14 cellular contexts compared by ENCODE assay signal in the genomic region with DNA sequence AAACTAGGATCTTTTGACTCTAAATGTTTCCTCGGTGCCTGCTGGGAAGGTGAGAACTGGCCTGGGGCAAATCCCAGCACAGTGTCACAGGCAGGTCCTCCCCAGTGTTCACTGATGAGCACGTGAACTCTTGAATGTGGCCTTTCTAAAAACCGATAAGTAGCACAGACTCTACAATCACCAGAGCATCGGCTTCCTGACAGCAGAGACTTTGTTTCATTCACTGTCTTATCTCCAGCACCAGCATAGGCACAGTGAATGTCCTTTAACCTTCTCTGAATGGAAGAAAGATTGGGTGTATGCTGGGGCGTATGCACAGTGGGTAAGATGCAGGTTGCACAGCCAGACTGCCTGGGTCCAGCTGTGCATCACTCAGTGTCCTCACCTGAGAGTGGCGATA. TPM values are rescaled to one million over a fixed set of nuclear protein-coding genes. Genes with fewer than 3 reads are reported as not detected.
DNase-seq lines count a peak whose midpoint lies in the region; ATAC-seq, FAIRE-seq and TF ChIP-seq lines count a peak whose summit lies in the region.
"Had no signal": no experiment of that assay in that cellular context is flagged by ENCODE, and none has a peak within 500 bp of the region (broad histone marks: within the 10 kb centered on the region; RNA-seq: fewer than 3 reads in every experiment).

No MANE protein-coding gene starts in this region.

- no peak for TF ChIP-seq CTCF in K562 (IDR thresholded peaks at IDR 0.05 in 2 of 3, conservative IDR thresholded peaks at IDR 0.05 in 1 of 3; ENCODE audit: insufficient read depth in 2 of 3, low read depth in 1 of 3, low read length in 3 of 3)
- no peak for TF ChIP-seq CTCF in keratinocyte (optimal IDR thresholded peaks at IDR 0.05 in 1 of 3, IDR thresholded peaks at IDR 0.05 in 1 of 3, conservative IDR thresholded peaks at IDR 0.05 in 1 of 3; ENCODE audit: extremely low read depth in 1 of 3, insufficient read depth in 2 of 3, low read length in 3 of 3)
- no peak for TF ChIP-seq CTCF in spleen (IDR thresholded peaks at IDR 0.05 in 8 of 11, conservative IDR thresholded peaks at IDR 0.05 in 3 of 11)
- no peak for TF ChIP-seq CTCF in foreskin keratinocyte (conservative IDR thresholded peaks at IDR 0.05)

- ATAC-seq in K562 (no peak), HG02852 (IDR thresholded peaks at IDR 0.05; ENCODE audit: unreplicated experiment) (no peak), foreskin keratinocyte (no peak)

- H3K4me2 ChIP-seq in K562 (ENCODE audit: insufficient read depth, low read length) (no peak overlapping the region), keratinocyte (ENCODE audit: control insufficient read depth, extremely low read depth, insufficient read depth, low read depth, low read length) (no peak overlapping the region)
- H3K4me2 ChIP-seq: BLaER1 treated with 17β-estradiol and CSF1 and Interleukin-3, amounts not matched to agents 10 nM and 100 nM had no signal

- H3K27me3 ChIP-seq in K562 (ENCODE audit: control insufficient read depth in 2 of 2, insufficient read depth in 2 of 2, low read length in 2 of 2) (peaks cover 17 to 59% of the 10 kb centered on the region in 2 experiments), keratinocyte (ENCODE audit: control insufficient read depth, extremely low read depth, insufficient read depth, low read length) (peaks cover 5% of the 10 kb centered on the region), spleen (replicated peaks in 1 of 7) (peaks cover 0 to 58% (median 4%) of the 10 kb centered on the region in 7 donors), foreskin keratinocyte (peaks cover 7% of the 10 kb centered on the region)
- H3K27me3 ChIP-seq: BLaER1 treated with 17β-estradiol and CSF1 and Interleukin-3, amounts not matched to agents 10 nM and 100 nM had no signal

- DNase-seq in G401 (ENCODE audit: low spot score) (peak; percentile 15), K562 (ENCODE audit: extremely low read depth in 1 of 4, low spot score in 3 of 4) (peak in 1 of 4 experiments; percentile 14), keratinocyte (ENCODE audit: low read depth, low spot score) (no peak), spleen (peak; percentile 7), urothelium cell line (ENCODE audit: low spot score) (no peak), 8988T (no peak), foreskin keratinocyte (no peak)
- DNase-seq: ACHN; CD4-positive, CD25-positive, alpha-beta regulatory T cell; DMS53 had no signal

- TF ChIP-seq RAD21 in K562 (CRISPR knock-in tag; conservative IDR thresholded peaks at IDR 0.05 in 1 of 2, IDR thresholded peaks at IDR 0.05 in 1 of 2), result no peak

- dilution Hi-C loops in keratinocyte (cut with MboI; ENCODE audit: extremely low pct_ligation_motif_present, low sequenced_read_pairs), result no loop called here

- POLR2A ChIA-PET in K562 (lab: Yijun Ruan, JAX), result no interaction called here

- H3K4me1 ChIP-seq in K562 (replicated peaks in 1 of 2; ENCODE audit: control insufficient read depth in 2 of 2, insufficient read depth in 2 of 2, low read length in 2 of 2), result no peaks in the 10 kb centered on the region; a peak in 1 of 5 replicates
- H3K4me1 ChIP-seq in keratinocyte (ENCODE audit: control insufficient read depth, extremely low read depth, insufficient read depth, low read length), result peaks cover 27% of the 10 kb centered on the region
- H3K4me1 ChIP-seq in spleen, result peaks cover 0 to 11% (median 0%) of the 10 kb centered on the region in 6 donors
- H3K4me1 ChIP-seq in foreskin keratinocyte, result peaks cover 11% of the 10 kb centered on the region

- BruUV-seq in K562 (replicated peaks; lab: Mats Ljungman, UMichigan), result no TSS peak

- FAIRE-seq in K562 (lab: Jason Lieb, UNC) (no peak), keratinocyte (lab: Jason Lieb, UNC) (peak; percentile 43), urothelium cell line (lab: Jason Lieb, UNC) (no peak)

- H3K79me2 ChIP-seq in K562 (ENCODE audit: control insufficient read depth, insufficient read depth, low read length), result no peaks in the 10 kb centered on the region
- H3K79me2 ChIP-seq in keratinocyte (ENCODE audit: control insufficient read depth, insufficient read depth, low read length), result no peaks in the 10 kb centered on the region

- no peak overlapping the region for H3K4me3 ChIP-seq in K562
- H3K4me3 ChIP-seq in keratinocyte (ENCODE audit: control insufficient read depth in 2 of 3, extremely low read depth in 1 of 3, insufficient read depth in 2 of 3, low read depth in 1 of 3, low read length in 3 of 3), result no peak overlapping the region
- no peak overlapping the region for H3K4me3 ChIP-seq in spleen
- H3K4me3 ChIP-seq: BLaER1 treated with 17β-estradiol and CSF1 and Interleukin-3, amounts not matched to agents 10 nM and 100 nM had no signal

- H3K9ac ChIP-seq in K562 (ENCODE audit: insufficient read depth in 1 of 2, low read depth in 2 of 2, low read length in 2 of 2) (no peak overlapping the region), keratinocyte (ENCODE audit: control insufficient read depth, extremely low read depth, insufficient read depth, low read length) (no peak overlapping the region)
- H3K9ac ChIP-seq: BLaER1 treated with 17β-estradiol and CSF1 and Interleukin-3, amounts not matched to agents 10 nM and 100 nM had no signal

- 2% methylated on average over 6 of the region's 6 CpGs for WGBS in K562 (ENCODE audit: insufficient coverage, low coverage, missing lambda C conversion rate)
- WGBS in spleen, 5 donors, result 55 to 75% (median 67%) methylated on average over 6 of the region's 6 CpGs

- no peak for TF ChIP-seq EP300 in K562 (IDR thresholded peaks at IDR 0.05; ENCODE audit: low read length)

- H4K20me1 ChIP-seq in K562 (replicated peaks; ENCODE audit: control insufficient read depth, insufficient read depth, low read length) (no peaks in the 10 kb centered on the region), keratinocyte (ENCODE audit: control insufficient read depth, extremely low read depth, insufficient read depth, low read length) (no peaks in the 10 kb centered on the region)

- intact Hi-C loops in K562 (cut with micrococcal nuclease) (no loop called here), spleen (cut with DNase I; ENCODE audit: low total_unique reads) (no loop called here)

- no peak for TF ChIP-seq POLR2A in K562 (conservative IDR thresholded peaks at IDR 0.05)
- TF ChIP-seq POLR2A in spleen (IDR thresholded peaks at IDR 0.05), result no peak

- no peaks in the 10 kb centered on the region for H3K36me3 ChIP-seq in K562 (ENCODE audit: control insufficient read depth, insufficient read depth, low read length)
- no peaks in the 10 kb centered on the region for H3K36me3 ChIP-seq in keratinocyte (ENCODE audit: control insufficient read depth in 2 of 2, extremely low read depth in 1 of 2, insufficient read depth in 2 of 2, low read length in 2 of 2)
- H3K36me3 ChIP-seq in spleen, result no peaks in the 10 kb centered on the region
- H3K36me3 ChIP-seq: BLaER1 treated with 17β-estradiol and CSF1 and Interleukin-3, amounts not matched to agents 10 nM and 100 nM had no signal

- in situ Hi-C loops in G401 (cut with HindIII; ENCODE audit: low sequenced_read_pairs), result no loop called here
- in situ Hi-C loops in K562 (cut with MboI), result no loop called here

- H2AFZ ChIP-seq in K562 (ENCODE audit: low read depth, low read length) (no peak overlapping the region), keratinocyte (ENCODE audit: control insufficient read depth, low read length) (no peak overlapping the region)

- H3K9me3 ChIP-seq in K562 (replicated peaks; ENCODE audit: control insufficient read depth, insufficient read depth, low read depth, low read length) (no peaks in the 10 kb centered on the region), keratinocyte (ENCODE audit: control insufficient read depth, low read depth, low read length) (no peaks in the 10 kb centered on the region), spleen (peaks cover 0 to 12% (median 0%) of the 10 kb centered on the region in 8 donors)
- H3K9me3 ChIP-seq: BLaER1 treated with 17β-estradiol and CSF1 and Interleukin-3, amounts not matched to agents 10 nM and 100 nM had no signal

- no peak overlapping the region for H3K27ac ChIP-seq in K562 (ENCODE audit: extremely low read depth, low read depth, low read length)
- no peak overlapping the region for H3K27ac ChIP-seq in keratinocyte (ENCODE audit: control insufficient read depth, insufficient read depth, low read length)
- H3K27ac ChIP-seq in spleen, result no peak overlapping the region
- no peak overlapping the region for H3K27ac ChIP-seq in foreskin keratinocyte
- H3K27ac ChIP-seq: BLaER1 treated with 17β-estradiol and CSF1 and Interleukin-3, amounts not matched to agents 10 nM and 100 nM; GM23248; HL-60 had no signal

- H3K9me1 ChIP-seq in K562 (ENCODE audit: control insufficient read depth, insufficient read depth, low read length) (no peaks in the 10 kb centered on the region), keratinocyte (ENCODE audit: control insufficient read depth, extremely low read depth, insufficient read depth, low read length) (no peaks in the 10 kb centered on the region)

- CTCF ChIA-PET in K562 (lab: Yijun Ruan, JAX; ENCODE audit: low intra/inter-chr PET ratio), result no interaction called here

RNA-seq across cellular contexts. Expression of a gene that starts 59.3 kb away (rescaled TPM):
- total RNA-seq in G401 (2014; rRNA removed; shearing (Covaris generic)), result 455 and 581 TPM in 2 replicates
- 224 and 314 TPM in 2 replicates for total RNA-seq in K562 (2011; cell fraction: chromatin; rRNA removed; ENCODE audit: low replicate concordance)
- 208 and 235 TPM in 2 replicates for total RNA-seq in K562 (2011; cell fraction: nucleolus; rRNA removed)
- 194 and 205 TPM in 2 replicates for total RNA-seq in K562 (2011; cell fraction: nucleoplasm; rRNA removed)
- total RNA-seq in K562 (2014; rRNA removed) (279 and 290 TPM in 2 replicates), K562 (2014; rRNA removed; fragmentation: Illumina TruSeq; extraction: Trizol) (256 and 278 TPM in 2 replicates), K562 (2015; rRNA removed; fragmentation: Illumina TruSeq; extraction: Trizol) (265 and 279 TPM in 2 replicates), K562 (2021) (191 and 207 TPM in 2 replicates), spleen (100 to 1,000 TPM; 194 to 428 (median 215) TPM), foreskin keratinocyte (264 and 268 TPM in 2 replicates)
- polyA plus RNA-seq in K562 (2011; rRNA removed) (397 and 422 TPM in 2 replicates), K562 (2014; fragmentation: Illumina TruSeq; extraction: Trizol) (368 and 398 TPM in 2 replicates), K562 (2014; fragmentation: Nextera tagmentation; extraction: Ambion mirVana) (100 to 1,000 TPM; 199 to 351 TPM), K562 (2014; rRNA removed) (278 and 293 TPM in 2 replicates), keratinocyte (407 to 443 TPM (median 408 TPM) in 3 replicates), spleen (100 to 1,000 TPM; 212 to 282 (median 240) TPM), foreskin keratinocyte (258 and 261 TPM in 2 replicates)
- 502 and 509 TPM in 2 replicates for polyA plus RNA-seq in K562 (2011; cell fraction: cytosol; rRNA removed)
- 297 TPM in 2 replicates for polyA plus RNA-seq in K562 (2011; cell fraction: nucleus; rRNA removed)
- polyA plus RNA-seq in K562 (2012), result 208 and 287 TPM in 2 replicates
- polyA minus RNA-seq in K562 (2011; rRNA and poly(A)+ RNA removed), result 513 and 629 TPM in 2 replicates
- 261 and 266 TPM in 2 replicates for polyA minus RNA-seq in K562 (2011; cell fraction: cytosol; rRNA and poly(A)+ RNA removed)
- polyA minus RNA-seq in K562 (2011; cell fraction: nucleus; rRNA and poly(A)+ RNA removed), result 122 and 177 TPM in 2 replicates
- 273 TPM for polyA plus RNA-seq in keratinocyte (2011; ENCODE audit: low read depth)
- 360 and 419 TPM in 2 replicates for polyA plus RNA-seq in keratinocyte (2011; cell fraction: cytosol; rRNA removed)
- 391 and 401 TPM in 2 replicates for polyA plus RNA-seq in keratinocyte (2011; cell fraction: nucleus; rRNA removed)
- 234 and 254 TPM in 2 replicates for polyA plus RNA-seq in keratinocyte (2012; ENCODE audit: low replicate concordance)
- 322 to 527 TPM (median 490 TPM) in 3 replicates for polyA minus RNA-seq in keratinocyte
- 345 TPM for polyA minus RNA-seq in keratinocyte (2011; cell fraction: cytosol; rRNA and poly(A)+ RNA removed)
- polyA minus RNA-seq in keratinocyte (2011; cell fraction: nucleus; rRNA and poly(A)+ RNA removed), result 153 and 187 TPM in 2 replicates

Comparison
In these comparisons a context has a peak if more than half of its experiments do, and no peak if none do; other contexts are left out.
1. DNase-seq: peak in G401 (single experiment) and spleen (single experiment); none in keratinocyte (single experiment), urothelium cell line (single experiment), 8988T (single experiment) and foreskin keratinocyte (0 of 2).